ENCODE assay signal across 8 cellular contexts in genomic region chr5:139711852-139712171, GRCh38.
DNase-seq lines count a peak whose midpoint lies in the region; ATAC-seq and TF ChIP-seq lines count a peak whose summit lies in the region.

No MANE protein-coding gene starts in this region.

- peaks cover 26 to 30% of the 10 kb centered on the region in 2 donors for H3K4me1 Mint-ChIP-seq in effector memory CD8-positive, alpha-beta T cell (ENCODE audit: low read depth in 2 of 2)
- H3K4me1 Mint-ChIP-seq in osteocyte (ENCODE audit: unreplicated experiment) = peaks cover 48% of the 10 kb centered on the region

- H3K36me3 Mint-ChIP-seq in effector memory CD8-positive, alpha-beta T cell (ENCODE audit: insufficient read depth) = peaks cover 14% of the 10 kb centered on the region
- H3K36me3 Mint-ChIP-seq in osteocyte (ENCODE audit: unreplicated experiment) = peaks cover 1% of the 10 kb centered on the region

- peak overlapping the region; percentile 46 to 93 for H3K27ac Mint-ChIP-seq in effector memory CD8-positive, alpha-beta T cell
- H3K27ac Mint-ChIP-seq in osteocyte (ENCODE audit: unreplicated experiment) = peak overlapping the region; percentile 90

- ATAC-seq in effector memory CD8-positive, alpha-beta T cell (replicated peaks) = no peak
- ATAC-seq in HG03095 (IDR thresholded peaks at IDR 0.05; ENCODE audit: unreplicated experiment) (no peak), HG03460 (IDR thresholded peaks at IDR 0.05; ENCODE audit: unreplicated experiment) (no peak)

- H3K27me3 Mint-ChIP-seq in effector memory CD8-positive, alpha-beta T cell = no peaks in the 10 kb centered on the region
- H3K27me3 Mint-ChIP-seq in osteocyte (ENCODE audit: unreplicated experiment) = no peaks in the 10 kb centered on the region

- no peaks in the 10 kb centered on the region for H3K9me3 Mint-ChIP-seq in effector memory CD8-positive, alpha-beta T cell
- H3K9me3 Mint-ChIP-seq in osteocyte (ENCODE audit: unreplicated experiment) = no peaks in the 10 kb centered on the region

- TF ChIP-seq CTCF in osteocyte (IDR thresholded peaks at IDR 0.05) = no peak

- peak overlapping the region; percentile 70 to 73 for H3K4me3 Mint-ChIP-seq in effector memory CD8-positive, alpha-beta T cell
- peak overlapping the region; percentile 65 for H3K4me3 Mint-ChIP-seq in osteocyte (ENCODE audit: unreplicated experiment)

- DNase-seq in Daoy (ENCODE audit: low read depth) = peak; percentile 15
- DNase-seq in NCI-H446 treated with DMSO at 0.1 percent for 48 hours (lab: John Stamatoyannopoulos, UW) = peak; percentile 55
- DNase-seq in effector memory CD8-positive, alpha-beta T cell = no peak
- DNase-seq in osteocyte (ENCODE audit: extremely low spot score, unreplicated experiment) = no peak
- DNase-seq in NCI-H1436 (lab: John Stamatoyannopoulos, UW) = no peak
- DNase-seq in activated CD4-positive, CD25-positive, alpha-beta regulatory T cell treated with anti-CD3 and anti-CD28 coated beads, Interleukin-2, amount 50 U/mL, for 72 hours = no peak

Comparison
In these comparisons a context has a peak if more than half of its experiments do, and no peak if none do; other contexts are left out.
1. DNase-seq: peak in Daoy (single experiment) and NCI-H446 treated with DMSO at 0.1 percent for 48 hours (single experiment); none in effector memory CD8-positive, alpha-beta T cell (0 of 3), osteocyte (single experiment), NCI-H1436 (single experiment) and activated CD4-positive, CD25-positive, alpha-beta regulatory T cell treated with anti-CD3 and anti-CD28 coated beads, Interleukin-2, amount 50 U/mL, for 72 hours (single experiment).